In the genomic region with DNA sequence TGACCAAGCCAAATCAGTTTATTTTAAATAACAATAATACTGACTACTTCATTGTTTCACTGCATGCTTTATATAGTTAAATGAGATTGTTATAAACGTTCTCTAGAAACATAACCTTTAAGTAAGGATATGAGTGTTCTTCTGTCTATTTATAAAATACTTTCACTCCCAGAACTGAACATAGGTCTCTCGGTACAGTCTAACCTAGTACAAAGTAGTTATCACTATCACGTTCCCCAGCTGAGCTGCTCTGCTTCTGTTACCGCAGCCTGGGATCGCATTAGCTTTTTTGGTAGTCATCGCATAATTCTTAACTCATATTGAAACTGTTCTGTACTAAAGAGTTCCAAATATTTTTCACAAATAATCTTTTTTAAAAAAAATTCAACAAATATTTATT, we compare ENCODE assay signal across 12 cellular contexts.
DNase-seq lines count a peak whose midpoint lies in the region; ATAC-seq and TF ChIP-seq lines count a peak whose summit lies in the region.
"Had no signal": no experiment of that assay in that cellular context is flagged by ENCODE, and none has a peak within 500 bp of the region (broad histone marks: within the 10 kb centered on the region; RNA-seq: fewer than 3 reads in every experiment).

No MANE protein-coding gene starts in this region.

- no peak for TF ChIP-seq CTCF in GM12864 (IDR thresholded peaks at IDR 0.05; ENCODE audit: low read depth, low read length, missing control alignments)
- no peak for TF ChIP-seq CTCF in glutamatergic neuron (IDR thresholded peaks at IDR 0.05; ENCODE audit: partially characterized antibody, unreplicated experiment)

- H3K4me3 Mint-ChIP-seq in glutamatergic neuron (ENCODE audit: unreplicated experiment) = no peak overlapping the region
- no peak overlapping the region for H3K4me3 Mint-ChIP-seq in T-cell
- H3K4me3 Mint-ChIP-seq: activated naive CD8-positive, alpha-beta T cell treated with anti-CD3 and anti-CD28 coated beads, Interleukin-2, amount 10 ng/mL, durations not matched to agents 7 days and 5 days; naive thymus-derived CD8-positive, alpha-beta T cell; type B pancreatic cell had no signal

- peaks cover 2% of the 10 kb centered on the region for H3K9me3 Mint-ChIP-seq in glutamatergic neuron (ENCODE audit: unreplicated experiment)
- no peaks in the 10 kb centered on the region for H3K9me3 Mint-ChIP-seq in T-cell
- H3K9me3 Mint-ChIP-seq: activated naive CD8-positive, alpha-beta T cell treated with anti-CD3 and anti-CD28 coated beads, Interleukin-2, amount 10 ng/mL, durations not matched to agents 7 days and 5 days; naive thymus-derived CD8-positive, alpha-beta T cell; type B pancreatic cell had no signal

- DNase-seq in GM12864 (ENCODE audit: low read depth) = peak; percentile 62
- no peak for DNase-seq in kidney tubule cell (ENCODE audit: low spot score)
- no peak for DNase-seq in glutamatergic neuron
- no peak for DNase-seq in T-cell
- DNase-seq: activated CD8-positive, alpha-beta memory T cell treated with anti-CD3 and anti-CD28 coated beads for 24 hours; activated naive CD8-positive, alpha-beta T cell treated with anti-CD3 and anti-CD28 coated beads, Interleukin-2, amount 10 ng/mL, durations not matched to agents 7 days and 5 days; naive thymus-derived CD8-positive, alpha-beta T cell had no signal

- no peak overlapping the region for H3K4me3 ChIP-seq in GM12864 (ENCODE audit: low read depth, low read length)

- peak; percentile 88 for ATAC-seq in GM19043 (IDR thresholded peaks at IDR 0.05; ENCODE audit: low read depth, unreplicated experiment)
- peak; percentile 86 for ATAC-seq in GM21737 (IDR thresholded peaks at IDR 0.05; ENCODE audit: unreplicated experiment)
- peak; percentile 87 for ATAC-seq in HG03159 (IDR thresholded peaks at IDR 0.05; ENCODE audit: unreplicated experiment)
- ATAC-seq in T-cell (replicated peaks in 1 of 4) = no peak
- ATAC-seq in GM18873 (IDR thresholded peaks at IDR 0.05; ENCODE audit: low FRiP score, unreplicated experiment) = no peak
- ATAC-seq: naive thymus-derived CD8-positive, alpha-beta T cell had no signal

- H3K27me3 Mint-ChIP-seq in glutamatergic neuron (ENCODE audit: unreplicated experiment) (no peaks in the 10 kb centered on the region), T-cell (no peaks in the 10 kb centered on the region)
- H3K27me3 Mint-ChIP-seq: activated naive CD8-positive, alpha-beta T cell treated with anti-CD3 and anti-CD28 coated beads, Interleukin-2, amount 10 ng/mL, durations not matched to agents 7 days and 5 days; naive thymus-derived CD8-positive, alpha-beta T cell; type B pancreatic cell had no signal

- peaks cover 5% of the 10 kb centered on the region for H3K36me3 Mint-ChIP-seq in glutamatergic neuron (ENCODE audit: unreplicated experiment)
- H3K36me3 Mint-ChIP-seq in T-cell = peaks cover 34% of the 10 kb centered on the region

- POLR2A ChIA-PET in T-cell (lab: Charles Lee) = no interaction called here

- H3K4me1 Mint-ChIP-seq in glutamatergic neuron (ENCODE audit: low read depth, unreplicated experiment) (no peaks in the 10 kb centered on the region), T-cell (peaks cover 0 to under 1% (median 0%) of the 10 kb centered on the region in 3 donors)
- H3K4me1 Mint-ChIP-seq: activated naive CD8-positive, alpha-beta T cell treated with anti-CD3 and anti-CD28 coated beads, Interleukin-2, amount 10 ng/mL, durations not matched to agents 7 days and 5 days; naive thymus-derived CD8-positive, alpha-beta T cell had no signal

- no peak overlapping the region for H3K27ac Mint-ChIP-seq in glutamatergic neuron (ENCODE audit: unreplicated experiment)
- H3K27ac Mint-ChIP-seq in T-cell = no peak overlapping the region
- H3K27ac Mint-ChIP-seq: activated naive CD8-positive, alpha-beta T cell treated with anti-CD3 and anti-CD28 coated beads, Interleukin-2, amount 10 ng/mL, durations not matched to agents 7 days and 5 days; type B pancreatic cell had no signal

- CTCF ChIA-PET in T-cell (lab: Charles Lee) = no interaction called here

Comparison
In these comparisons a context has a peak if more than half of its experiments do, and no peak if none do; other contexts are left out.
1. ATAC-seq: peak in GM19043 (single experiment), GM21737 (single experiment) and HG03159 (single experiment); none in T-cell (0 of 4) and GM18873 (single experiment).